ENCODE assay signal across 26 cellular contexts in genomic region chr2:145555360-145555759, GRCh38.
"Had no signal": no experiment of that assay in that cellular context is flagged by ENCODE, and none has a peak within 500 bp of the region (broad histone marks: within the 10 kb centered on the region; RNA-seq: fewer than 3 reads in every experiment).

No MANE protein-coding gene starts in this region.

- ATAC-seq: stimulated activated effector memory CD8-positive, alpha-beta T cell treated with anti-CD3 and anti-CD28 coated beads, Interleukin-12 subunit alpha, Interleukin-12 subunit beta, amount 100 ng/mL, for 72 hours; stimulated activated memory B cell treated with anti-CD40 and anti-IgM and Interleukin-4, amounts not matched to agents 10 μg/mL and 1 μg/mL and 100 μg/mL, for 72 hours; stimulated activated naive B cell treated with anti-CD40 and anti-IgM and Interleukin-4, amounts not matched to agents 10 μg/mL and 1 μg/mL and 100 μg/mL, for 72 hours; stimulated activated naive CD8-positive, alpha-beta T cell treated with anti-CD3 and anti-CD28 coated beads, Interleukin-15, amount 100 ng/mL, for 72 hours; stimulated activated naive CD8-positive, alpha-beta T cell treated with anti-CD3 and anti-CD28 coated beads, Interleukin-15, Interleukin-2, amounts not matched to agents 100 U/mL and 50 U/mL, for 24 hours; upper lobe of right lung had no signal

- H3K9me3 ChIP-seq: stomach, suprapubic skin, testis, thoracic aorta, thyroid gland, tibial nerve, transverse colon, upper lobe of left lung, upper lobe of right lung, uterus, vagina had no signal

- H3K27me3 ChIP-seq: stomach, suprapubic skin, testis, thyroid gland, tibial nerve, transverse colon, upper lobe of left lung, upper lobe of right lung, uterus, vagina had no signal

- DNase-seq: stimulated activated CD4-positive, alpha-beta T cell treated with anti-CD3 and anti-CD28 coated beads, Interleukin-2, amount 100 ng/mL, for 48 hours; stimulated activated CD4-positive, alpha-beta T cell treated with anti-CD3 and anti-CD28 coated beads, Interleukin-4, amount 100 ng/mL, for 1 hour; stimulated activated CD4-positive, alpha-beta T cell treated with anti-CD3 and anti-CD28 coated beads, Interleukin-4, amount 100 ng/mL, for 24 hours; stimulated activated CD4-positive, alpha-beta T cell treated with anti-CD3 and anti-CD28 coated beads, Interleukin-4, amount 100 ng/mL, for 4 hours; stimulated activated CD8-positive, alpha-beta memory T cell treated with anti-CD3 and anti-CD28 coated beads, Interleukin-4, amount 100 ng/mL, for 48 hours; stimulated activated naive B cell treated with anti-CD40 and anti-IgM and Interleukin-4, amounts not matched to agents 10 μg/mL and 1 μg/mL and 100 μg/mL, for 72 hours; stimulated activated naive CD4-positive, alpha-beta T cell; stimulated activated naive CD4-positive, alpha-beta T cell treated with Interleukin-2 at 50 U/mL for 16 hours; stimulated activated naive CD8-positive, alpha-beta T cell treated with anti-CD3 and anti-CD28 coated beads, Interleukin-15, amount 100 ng/mL, for 72 hours; stimulated activated naive CD8-positive, alpha-beta T cell treated with anti-CD3 and anti-CD28 coated beads, Interleukin-15, Interleukin-2, amounts not matched to agents 100 U/mL and 50 U/mL, for 24 hours; stomach; substantia nigra; testis; thyroid gland; transverse colon; trophoblast cell; upper lobe of left lung; upper lobe of right lung; uterus had no signal

- H3K4me3 ChIP-seq: stomach, suprapubic skin, testis, thoracic aorta, thyroid gland, tibial nerve, transverse colon, upper lobe of left lung, upper lobe of right lung, uterus, vagina had no signal

- H3K27ac ChIP-seq: stomach, suprapubic skin, testis, thoracic aorta, thyroid gland, tibial nerve, transverse colon, upper lobe of left lung, upper lobe of right lung, uterus, vagina had no signal

- H3K4me1 ChIP-seq: suprapubic skin, testis, thyroid gland, transverse colon, upper lobe of left lung, upper lobe of right lung, uterus, vagina had no signal

- FAIRE-seq: urothelium cell line had no signal

- H3K36me3 ChIP-seq: stomach, suprapubic skin, thoracic aorta, thyroid gland, tibial nerve, transverse colon, upper lobe of left lung, upper lobe of right lung, uterus, vagina had no signal
